In genomic region chr9:130394814-130395470, GRCh38 we compare ENCODE assay signal across 26 cellular contexts. TPM values are rescaled to one million over a fixed set of nuclear protein-coding genes. Genes with fewer than 3 reads are reported as not detected.
DNase-seq lines count a peak whose midpoint lies in the region; ATAC-seq, FAIRE-seq and TF ChIP-seq lines count a peak whose summit lies in the region.
"Had no signal": no experiment of that assay in that cellular context is flagged by ENCODE, and none has a peak within 500 bp of the region (broad histone marks: within the 10 kb centered on the region; RNA-seq: fewer than 3 reads in every experiment).

No MANE protein-coding gene starts in this region.

- TF ChIP-seq RAD21 in GM12878 (IDR thresholded peaks at IDR 0.05; ENCODE audit: insufficient read depth, low read depth, low read length): no peak
- no peak for TF ChIP-seq RAD21 in H1 (IDR thresholded peaks at IDR 0.05 in 1 of 2, conservative IDR thresholded peaks at IDR 0.05 in 1 of 2; ENCODE audit: low read depth in 2 of 2, low read length in 2 of 2)

- H3K56ac ChIP-seq in H1 (replicated peaks; ENCODE audit: insufficient read length, low read depth, low read length): no peak overlapping the region

- H4K5ac ChIP-seq in H1 (ENCODE audit: insufficient read length, low read depth, low read length): no peak overlapping the region

- no peak overlapping the region for H4K91ac ChIP-seq in H1 (replicated peaks; ENCODE audit: insufficient read length, low read length)

- no peaks in the 10 kb centered on the region for H3K36me3 ChIP-seq in H7 (replicated peaks; ENCODE audit: control insufficient read depth, insufficient read depth, low read length)
- H3K36me3 ChIP-seq in GM12878 (ENCODE audit: control insufficient read depth in 2 of 2, insufficient read depth in 2 of 2, low read length in 1 of 2): no peaks in the 10 kb centered on the region
- no peaks in the 10 kb centered on the region; a peak in 1 of 8 replicates for H3K36me3 ChIP-seq in H1 (ENCODE audit: control insufficient read depth in 2 of 4, insufficient read depth in 4 of 4, low read length in 3 of 4)
- no peaks in the 10 kb centered on the region for H3K36me3 ChIP-seq in small intestine (ENCODE audit: control insufficient read depth in 2 of 2, insufficient read depth in 2 of 2, low read length in 2 of 2)
- H3K36me3 ChIP-seq: BE2C, BLaER1 had no signal

- BruUV-seq in GM12878 (replicated peaks; lab: Mats Ljungman, UMichigan): no TSS peak

- no peaks in the 10 kb centered on the region for H3K79me1 ChIP-seq in H1 (ENCODE audit: low read depth, low read length)

- no peak overlapping the region for H2BK20ac ChIP-seq in H1 (ENCODE audit: low read length)

- TF ChIP-seq EP300 in GM12878 (IDR thresholded peaks at IDR 0.05; ENCODE audit: borderline replicate concordance in 1 of 2, control insufficient read depth in 1 of 2, low read depth in 2 of 2, low read length in 2 of 2) (no peak), H1 (IDR thresholded peaks at IDR 0.05; ENCODE audit: borderline replicate concordance in 1 of 2, low read depth in 2 of 2, low read length in 2 of 2) (no peak)

- intact Hi-C loops in GM12878 (cut with micrococcal nuclease; ENCODE audit: unreplicated experiment): no loop called here

- no peaks in the 10 kb centered on the region for H3K23me2 ChIP-seq in H1 (ENCODE audit: low read depth, low read length)

- H3K4me1 ChIP-seq in GM12878 (ENCODE audit: control insufficient read depth, insufficient read depth, low read length) (no peaks in the 10 kb centered on the region), H1 (replicated peaks in 1 of 4; ENCODE audit: control insufficient read depth in 3 of 4, insufficient read depth in 4 of 4, low read length in 3 of 4) (peaks cover 0 to 4% (median 0%) of the 10 kb centered on the region in 4 experiments; a peak in 1 of 7 replicates), small intestine (ENCODE audit: control insufficient read depth in 2 of 2, insufficient read depth in 1 of 2, low read depth in 1 of 2, low read length in 1 of 2) (no peaks in the 10 kb centered on the region)

- no peak overlapping the region for H3K14ac ChIP-seq in H1 (ENCODE audit: insufficient read length)

- TF ChIP-seq POLR2A in GM12878 (IDR thresholded peaks at IDR 0.05; ENCODE audit: low read depth, low read length) (no peak), H1 (IDR thresholded peaks at IDR 0.05; ENCODE audit: control extremely low read depth in 1 of 2, low read depth in 2 of 2, low read length in 2 of 2) (no peak)

- RAD21 ChIA-PET in GM12878 (lab: Charles Lee; ENCODE audit: unreplicated experiment): no interaction called here

- H3K18ac ChIP-seq in H1 (ENCODE audit: extremely low read depth, low read length): no peak overlapping the region

- H3K27me3 ChIP-seq in H7 (ENCODE audit: control insufficient read depth, insufficient read depth, low read length) (no peaks in the 10 kb centered on the region), GM12878 (replicated peaks in 1 of 2; ENCODE audit: control insufficient read depth in 2 of 2, insufficient read depth in 2 of 2, low read length in 1 of 2) (peaks cover 0 to 4% of the 10 kb centered on the region in 2 experiments; a peak in 2 of 4 replicates), H1 (replicated peaks in 1 of 4; ENCODE audit: control insufficient read depth in 3 of 4, extremely low read depth in 1 of 4, insufficient read depth in 3 of 4, low read length in 3 of 4) (no peaks in the 10 kb centered on the region), small intestine (ENCODE audit: control insufficient read depth in 2 of 2, insufficient read depth in 2 of 2, low read length in 2 of 2) (no peaks in the 10 kb centered on the region)
- H3K27me3 ChIP-seq: BE2C, BLaER1 had no signal

- in situ Hi-C loops in GM12878 (cut with MboI): no loop called here

- no peak overlapping the region for H2BK12ac ChIP-seq in H1 (ENCODE audit: low read depth, low read length)

- H3K9me3 ChIP-seq in GM12878 (replicated peaks; ENCODE audit: control insufficient read depth, insufficient read depth, low read length) (no peaks in the 10 kb centered on the region; the same call in 2 of the 3 replicates), H1 (ENCODE audit: insufficient read depth in 2 of 2, low read depth in 1 of 2, low read length in 1 of 2) (no peaks in the 10 kb centered on the region), small intestine (ENCODE audit: control insufficient read depth, low read depth) (no peaks in the 10 kb centered on the region)
- H3K9me3 ChIP-seq: BE2C, BLaER1 had no signal

- H3K9ac ChIP-seq in GM12878 (ENCODE audit: control insufficient read depth, insufficient read depth, low read length): no peak overlapping the region
- no peak overlapping the region for H3K9ac ChIP-seq in H1 (replicated peaks in 1 of 4; ENCODE audit: extremely low read depth in 1 of 4, low read depth in 3 of 4, low read length in 3 of 4)
- H3K9ac ChIP-seq: BLaER1 had no signal

- H3K27ac ChIP-seq in GM12878 (ENCODE audit: control insufficient read depth, insufficient read depth): no peak overlapping the region
- H3K27ac ChIP-seq in H1 (ENCODE audit: low read depth, low read length): no peak overlapping the region
- H3K27ac ChIP-seq in small intestine (ENCODE audit: low read depth in 1 of 2, low read length in 1 of 2): no peak overlapping the region
- H3K27ac ChIP-seq: BLaER1 had no signal

- H3K79me2 ChIP-seq in GM12878 (ENCODE audit: control insufficient read depth, insufficient read depth, low read length) (no peaks in the 10 kb centered on the region), H1 (ENCODE audit: control insufficient read depth in 1 of 2, insufficient read depth in 2 of 2, low read length in 2 of 2) (no peaks in the 10 kb centered on the region)

- TF ChIP-seq CTCF in GM12878 (IDR thresholded peaks at IDR 0.05 in 2 of 3, conservative IDR thresholded peaks at IDR 0.05 in 1 of 3; ENCODE audit: control insufficient read depth in 2 of 3, extremely low read depth in 1 of 3, insufficient read depth in 1 of 3, low read depth in 3 of 3, low read length in 3 of 3) (no peak), H1 (IDR thresholded peaks at IDR 0.05; ENCODE audit: control extremely low read depth in 1 of 3, insufficient read depth in 1 of 3, low read depth in 1 of 3, low read length in 3 of 3) (no peak), omental fat pad (IDR thresholded peaks at IDR 0.05) (no peak)

- DNase-seq in H7 (peak; percentile 65), GM12878 (ENCODE audit: low read depth, low spot score) (no peak), H1 (ENCODE audit: low read depth in 1 of 2, low spot score in 2 of 2) (no peak), small intestine (peak; percentile 11), omental fat pad (ENCODE audit: low spot score) (no peak), DMS53 treated with DMSO at 0.1 percent for 48 hours (lab: John Stamatoyannopoulos, UW; ENCODE audit: unreplicated experiment) (no peak)
- DNase-seq: 8988T; ACHN; BE2C; C1 segment of cervical spinal cord; CD4-positive, alpha-beta memory T cell; CD4-positive, CD25-positive, alpha-beta regulatory T cell; CD8-positive, alpha-beta memory T cell; COR-L47; DMS 273 treated with DMSO at 0.1 percent for 48 hours; DMS153; DMS53; DMS79 treated with DMSO at 0.1 percent for 48 hours; GF-D8 had no signal

- no peak overlapping the region for H3K23ac ChIP-seq in H1 (ENCODE audit: insufficient read length)

- H3K4me2 ChIP-seq in GM12878 (ENCODE audit: control insufficient read depth, insufficient read depth) (no peak overlapping the region), H1 (ENCODE audit: insufficient read depth in 1 of 2, low read depth in 2 of 2, low read length in 2 of 2) (no peak overlapping the region)
- H3K4me2 ChIP-seq: BLaER1 had no signal

- H2AFZ ChIP-seq in GM12878 (ENCODE audit: control insufficient read depth, low read depth, low read length): no peak overlapping the region
- H2AFZ ChIP-seq in H1 (ENCODE audit: low read length): no peak overlapping the region

- H2BK15ac ChIP-seq in H1 (ENCODE audit: low read length): no peak overlapping the region

- CTCF ChIA-PET in GM12878 (lab: Yijun Ruan, JAX) (no interaction called here), H1 (lab: Charles Lee; ENCODE audit: partially characterized antibody) (interaction anchor here (0.9 to 1.6 kb wide), 2 partner anchors 35 to 151 kb away, joined by 3 read pairs; no protein-coding TSS in a partner anchor)

- FAIRE-seq in GM12878 (lab: Jason Lieb, UNC) (no peak), H1 (lab: Jason Lieb, UNC) (no peak), small intestine (lab: Jason Lieb, UNC) (no peak)
- FAIRE-seq: A204.1, G401.6, GM12892, GM18507 had no signal

- H2AK5ac ChIP-seq in H1 (ENCODE audit: low read depth, low read length): no peak overlapping the region

- SMC1A ChIA-PET in GM12878 (lab: Charles Lee; ENCODE audit: uncharacterized antibody, unreplicated experiment): no interaction called here

- no peak overlapping the region for H3K4ac ChIP-seq in H1 (replicated peaks; ENCODE audit: insufficient read length, low read depth, low read length)

- 0 out of 2 replicates have a peak overlapping the region, but pooled peaks have one; percentile 57 for H4K8ac ChIP-seq in H1 (ENCODE audit: extremely low read depth, insufficient read depth, low read length)

- no peak overlapping the region for H3K4me3 ChIP-seq in H7 (ENCODE audit: insufficient read depth, low read depth, low read length)
- no peak overlapping the region for H3K4me3 ChIP-seq in GM12878
- no peak overlapping the region for H3K4me3 ChIP-seq in H1 (ENCODE audit: extremely low read depth in 1 of 4, insufficient read depth in 2 of 4, low read depth in 3 of 4, low read length in 4 of 4)
- no peak overlapping the region for H3K4me3 ChIP-seq in small intestine (ENCODE audit: low read depth in 1 of 2, low read length in 2 of 2)
- H3K4me3 ChIP-seq: BLaER1 had no signal

- 42% methylated on average over 18 of the region's 23 CpGs for WGBS in GM12878 (ENCODE audit: insufficient coverage, insufficient replicate concordance, low lambda C conversion rate, missing lambda C conversion rate)
- 88% methylated on average over 10 of the region's 23 CpGs; no CpG with 5 or more reads in 1 of the 2 experiments for WGBS in H1 (ENCODE audit: extremely low coverage in 1 of 2, insufficient coverage in 1 of 2, insufficient read length in 1 of 2, insufficient replicate concordance in 2 of 2, low coverage in 1 of 2, low lambda C conversion rate in 2 of 2, missing lambda C conversion rate in 1 of 2), 2 experiments
- WGBS in small intestine, 3 donors: 40 to 81% (median 46%) methylated on average over 19 to 23 of the region's 23 CpGs

- H4K20me1 ChIP-seq in GM12878 (ENCODE audit: control insufficient read depth, insufficient read depth) (no peaks in the 10 kb centered on the region), H1 (replicated peaks in 1 of 2; ENCODE audit: control insufficient read depth in 1 of 2, insufficient read depth in 2 of 2, low read length in 2 of 2) (no peaks in the 10 kb centered on the region)
- H4K20me1 ChIP-seq: BLaER1 had no signal

- H2BK120ac ChIP-seq in H1 (replicated peaks; ENCODE audit: low read depth, low read length): no peak overlapping the region

- ATAC-seq in GM12878 (no peak), GM19467 (IDR thresholded peaks at IDR 0.05; ENCODE audit: unreplicated experiment) (no peak), omental fat pad (ENCODE audit: low FRiP score) (no peak)

- POLR2A ChIA-PET in GM12878 (lab: Charles Lee): no interaction called here
- POLR2A ChIA-PET in H1 (lab: Charles Lee; ENCODE audit: partially characterized antibody): interaction anchor here (0.7 kb wide), 1 partner anchor 27 kb away, joined by 4 read pairs; no protein-coding TSS in a partner anchor

- no peak overlapping the region for H2BK5ac ChIP-seq in H1 (ENCODE audit: low read depth, low read length)

RNA-seq across cellular contexts. Expression of gene ASS1, which starts 49.8 kb away (rescaled TPM):
- 77.0 and 81.5 TPM in 2 replicates for total RNA-seq in H7 (2014; rRNA removed; shearing (Covaris generic))
- not detected in 2 replicates for total RNA-seq in GM12878 (2013; cell fraction: nucleolus; rRNA removed)
- 0.16 and 0.23 TPM in 2 replicates for total RNA-seq in GM12878 (2014; rRNA removed)
- total RNA-seq in GM12878 (2014; rRNA removed; fragmentation: Illumina TruSeq; extraction: Trizol): 0.27 TPM in 1 of 2 replicates, not detected in the other
- 0.28 and 0.58 TPM in 2 replicates for total RNA-seq in GM12878 (2021)
- polyA plus RNA-seq in GM12878 (2011; ENCODE audit: low read depth): 0.52 TPM
- polyA plus RNA-seq in GM12878 (2011; rRNA removed): 4.2 and 6.1 TPM in 2 replicates
- polyA plus RNA-seq in GM12878 (2011; cell fraction: cytosol; rRNA removed): 5.2 and 6.1 TPM in 2 replicates
- 2.2 and 3.8 TPM in 2 replicates for polyA plus RNA-seq in GM12878 (2011; cell fraction: nucleus; rRNA removed)
- polyA plus RNA-seq in GM12878 (2012): 0.89 and 2.0 TPM in 2 replicates
- 0.10 TPM in 1 of 2 replicates, not detected in the other for polyA plus RNA-seq in GM12878 (2014; fragmentation: Illumina TruSeq; extraction: Trizol)
- not detected for polyA plus RNA-seq in GM12878 (2014; fragmentation: Nextera tagmentation; extraction: Ambion mirVana)
- polyA plus RNA-seq in GM12878 (2014; rRNA removed): 0.28 TPM in 1 of 2 replicates, not detected in the other
- polyA plus RNA-seq in GM12878 (2016; fragmentation: Nextera tagmentation; extraction: Ambion mirVana): under 1 TPM in 1 of 2 experiments, not detected in 1; 0.31 TPM
- polyA minus RNA-seq in GM12878 (2011; rRNA and poly(A)+ RNA removed): 3.3 and 4.1 TPM in 2 replicates
- polyA minus RNA-seq in GM12878 (2011; cell fraction: cytosol; rRNA and poly(A)+ RNA removed): 18.6 and 21.8 TPM in 2 replicates
- polyA minus RNA-seq in GM12878 (2011; cell fraction: nucleus; rRNA and poly(A)+ RNA removed): 2.5 and 7.8 TPM in 2 replicates
- total RNA-seq in H1 (2021; fragmentation: NEBNext Ultra II Directional; extraction: Animal tissue kit (Norgen Biotek cat#: 25700)): 108 and 116 TPM in 2 replicates
- 296 and 298 TPM in 2 replicates for polyA plus RNA-seq in H1 (2011; rRNA removed)
- 326 TPM for polyA plus RNA-seq in H1 (2011; cell fraction: cytosol; rRNA removed)
- polyA plus RNA-seq in H1 (2011; cell fraction: nucleus; rRNA removed): 280 TPM
- 240 to 283 TPM (median 268 TPM) in 4 replicates for polyA plus RNA-seq in H1 (2012, experiment 1 of 2)
- 287 TPM for polyA plus RNA-seq in H1 (2012, experiment 2 of 2)
- 64.1 TPM for polyA plus RNA-seq in H1 (2013, experiment 1 of 2)
- 63.0 TPM for polyA plus RNA-seq in H1 (2013, experiment 2 of 2)
- 172 and 229 TPM in 2 replicates for polyA minus RNA-seq in H1 (2011; rRNA and poly(A)+ RNA removed)
- polyA minus RNA-seq in H1 (2011; cell fraction: cytosol; rRNA and poly(A)+ RNA removed): 85.1 TPM
- polyA minus RNA-seq in H1 (2011; cell fraction: nucleus; rRNA and poly(A)+ RNA removed): 55.6 TPM
- 100 to 1,000 TPM; 295 to 435 (median 381) TPM for polyA plus RNA-seq in small intestine
- total RNA-seq in omental fat pad: 100 to 1,000 TPM; 250 to 621 (median 378) TPM
- total RNA-seq: CD4-positive, alpha-beta memory T cell; CD4-positive, CD25-positive, alpha-beta regulatory T cell had no signal
- polyA plus RNA-seq: CD14-positive monocyte; CD4-positive, alpha-beta memory T cell; CD4-positive, CD25-positive, alpha-beta regulatory T cell; CD8-positive, alpha-beta memory T cell had no signal

Comparison
In these comparisons a context has a peak if more than half of its experiments do, and no peak if none do; other contexts are left out.
1. DNase-seq: peak in H7 (single experiment) and small intestine (single experiment); none in GM12878 (single experiment), H1 (0 of 2), omental fat pad (single experiment) and DMS53 treated with DMSO at 0.1 percent for 48 hours (single experiment).
2. RNA of gene ASS1, which starts 49.8 kb away (total RNA-seq): 250 to 621 TPM in omental fat pad, 108 to 116 TPM in H1 and 77.0 to 81.5 TPM in H7; 0.16 to 0.58 TPM in GM12878; every median in the first group is over 10 times any median in the second.